In the genomic region with DNA sequence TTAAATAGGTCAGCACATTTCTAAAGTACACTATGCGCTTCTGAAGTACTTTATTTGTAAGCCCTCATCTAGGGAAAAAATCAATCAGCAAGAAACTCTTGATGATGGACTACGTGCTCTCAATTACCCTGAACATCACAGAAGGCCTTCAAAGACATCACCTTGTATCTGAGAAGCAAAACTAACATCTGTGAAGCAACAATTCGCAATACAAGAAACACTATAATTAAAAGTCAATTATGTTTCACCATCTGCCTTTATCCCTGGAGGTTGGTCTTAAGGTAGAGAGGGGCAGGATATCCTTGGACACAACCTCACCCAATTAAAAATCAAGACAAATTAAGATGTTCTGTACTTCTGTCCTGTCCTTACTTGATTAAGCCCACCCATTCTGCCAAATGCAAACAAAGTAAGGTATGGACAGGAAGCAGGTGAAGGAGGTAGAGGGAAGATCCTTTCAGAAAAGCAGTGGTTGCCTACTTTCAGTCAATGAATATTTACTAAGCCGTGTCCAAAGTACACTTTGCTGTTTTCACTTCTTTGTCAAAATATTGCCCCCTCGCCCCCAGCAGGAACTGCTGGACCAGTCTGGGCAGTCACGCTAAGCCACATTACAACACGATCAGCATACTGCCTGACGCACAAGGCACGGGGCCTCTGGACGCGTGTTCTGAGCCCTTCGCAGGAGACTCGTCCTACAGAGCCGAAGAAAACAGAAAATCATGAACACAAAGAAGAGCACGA, we compare ENCODE assay signal across 9 cellular contexts. TPM values are rescaled to one million over a fixed set of nuclear protein-coding genes. Genes with fewer than 3 reads are reported as not detected.
DNase-seq lines count a peak whose midpoint lies in the region; ATAC-seq and TF ChIP-seq lines count a peak whose summit lies in the region.
"Had no signal": no experiment of that assay in that cellular context is flagged by ENCODE, and none has a peak within 500 bp of the region (broad histone marks: within the 10 kb centered on the region; RNA-seq: fewer than 3 reads in every experiment).

No MANE protein-coding gene starts in this region.

- H3K4me1 ChIP-seq in CD8-positive, alpha-beta T cell (ENCODE audit: insufficient read depth, low read length): peaks cover 20% of the 10 kb centered on the region
- H3K4me1 ChIP-seq in Panc1 (ENCODE audit: control insufficient read depth, insufficient read depth, low read length): peaks cover 27% of the 10 kb centered on the region
- no peaks in the 10 kb centered on the region for H3K4me1 ChIP-seq in right cardiac atrium (ENCODE audit: control insufficient read depth, insufficient read depth, low read length)
- no peaks in the 10 kb centered on the region for H3K4me1 ChIP-seq in prostate gland (replicated peaks)

- POLR2A ChIA-PET in CD8-positive, alpha-beta T cell (lab: Charles Lee): interaction anchor here (1.3 to 1.5 kb wide), 2 partner anchors 24 to 117 kb away, joined by 3 to 6 read pairs; a partner anchor contains a TSS
- POLR2A ChIA-PET in Panc1 (lab: Charles Lee): no interaction called here

- H3K9me3 Mint-ChIP-seq in CD8-positive, alpha-beta T cell: no peaks in the 10 kb centered on the region

- peak overlapping the region; percentile 97 for H3K4me3 Mint-ChIP-seq in CD8-positive, alpha-beta T cell

- ATAC-seq in CD8-positive, alpha-beta T cell: peak; percentile 7
- peak; percentile 20 for ATAC-seq in GM19438 (IDR thresholded peaks at IDR 0.05; ENCODE audit: low read depth, unreplicated experiment)
- ATAC-seq in HG03520 (IDR thresholded peaks at IDR 0.05; ENCODE audit: unreplicated experiment): peak; percentile 6
- ATAC-seq in Panc1: peak; percentile 42
- ATAC-seq in right cardiac atrium: peak; percentile 45 to 61

- BruUV-seq in Panc1 (replicated peaks; lab: Mats Ljungman, UMichigan): no TSS peak

- no peaks in the 10 kb centered on the region for H3K36me3 ChIP-seq in CD8-positive, alpha-beta T cell (ENCODE audit: insufficient read depth, low read length)
- H3K36me3 ChIP-seq in Panc1 (ENCODE audit: control insufficient read depth, insufficient read depth, low read length): no peaks in the 10 kb centered on the region
- H3K36me3 ChIP-seq in prostate gland: no peaks in the 10 kb centered on the region

- no peaks in the 10 kb centered on the region for H3K9me3 ChIP-seq in CD8-positive, alpha-beta T cell (ENCODE audit: low read length)
- no peaks in the 10 kb centered on the region for H3K9me3 ChIP-seq in Panc1 (ENCODE audit: control insufficient read depth, insufficient read depth, low read depth, low read length)
- no peaks in the 10 kb centered on the region for H3K9me3 ChIP-seq in right cardiac atrium (ENCODE audit: control insufficient read depth, low read length)
- H3K9me3 ChIP-seq in prostate gland: no peaks in the 10 kb centered on the region

- intact Hi-C loops in CD8-positive, alpha-beta T cell (cut with DNase I, micrococcal nuclease): loop anchor here (2.0 to 10.0 kb wide), 10 partner anchors 207 to 1548 kb away; a partner anchor contains a TSS
- intact Hi-C loops in Panc1 (cut with micrococcal nuclease; ENCODE audit: unreplicated experiment): loop anchor here (5.0 kb wide), 1 partner anchor 118 kb away; a partner anchor contains a TSS
- intact Hi-C loops in right cardiac atrium (cut with DNase I): loop anchor here in 2 of 4 donors (10.0 kb wide), 1 partner anchor 60 kb away; no protein-coding TSS in a partner anchor
- intact Hi-C loops in prostate gland (cut with DNase I): loop anchor here (5.0 kb wide), 1 partner anchor 378 kb away; a partner anchor contains a TSS

- in situ Hi-C loops in Panc1 (cut with HindIII; ENCODE audit: low pct_unique_long_range_greater_than_20kb, low sequenced_read_pairs): no loop called here

- peaks cover 11% of the 10 kb centered on the region for H3K36me3 Mint-ChIP-seq in CD8-positive, alpha-beta T cell

- no peaks in the 10 kb centered on the region for H3K27me3 Mint-ChIP-seq in CD8-positive, alpha-beta T cell (ENCODE audit: low read depth)

- H3K4me3 ChIP-seq in CD8-positive, alpha-beta T cell (ENCODE audit: low read depth, low read length): peak overlapping the region; percentile 69
- H3K4me3 ChIP-seq in Panc1 (ENCODE audit: low read depth in 2 of 2, low read length in 2 of 2) (peak overlapping the region; percentile 84 to 87), right cardiac atrium (ENCODE audit: low read length) (peak overlapping the region; percentile 98), prostate gland (peak overlapping the region; percentile 61 to 72)

- no peak for TF ChIP-seq POLR2A in prostate gland (IDR thresholded peaks at IDR 0.05)

- H3K4me1 Mint-ChIP-seq in CD8-positive, alpha-beta T cell (ENCODE audit: low read depth): peaks cover 45% of the 10 kb centered on the region

- CTCF ChIA-PET in CD8-positive, alpha-beta T cell (lab: Charles Lee): interaction anchor here (1.6 to 1.9 kb wide), 3 partner anchors 11 to 227 kb away, joined by 3 to 8 read pairs (median 5); no protein-coding TSS in a partner anchor
- CTCF ChIA-PET in Panc1 (lab: Charles Lee): no interaction called here

- no peaks in the 10 kb centered on the region for H3K27me3 ChIP-seq in CD8-positive, alpha-beta T cell (ENCODE audit: insufficient read depth, low read length)
- no peaks in the 10 kb centered on the region for H3K27me3 ChIP-seq in Panc1 (ENCODE audit: control insufficient read depth, insufficient read depth, low read length)
- H3K27me3 ChIP-seq in right cardiac atrium (ENCODE audit: control insufficient read depth, insufficient read depth): no peaks in the 10 kb centered on the region
- H3K27me3 ChIP-seq in prostate gland (replicated peaks; ENCODE audit: insufficient read depth): no peaks in the 10 kb centered on the region

- no peak for TF ChIP-seq CTCF in CD8-positive, alpha-beta T cell (IDR thresholded peaks at IDR 0.05)
- TF ChIP-seq CTCF in Panc1 (IDR thresholded peaks at IDR 0.05): no peak
- TF ChIP-seq CTCF in prostate gland (IDR thresholded peaks at IDR 0.05): no peak

- WGBS in right cardiac atrium: 14% methylated on average over 15 of the region's 15 CpGs
- 11% methylated on average over 15 of the region's 15 CpGs for WGBS in prostate gland

- H3K27ac Mint-ChIP-seq in CD8-positive, alpha-beta T cell: peak overlapping the region; percentile 89

- peak overlapping the region; percentile 73 for H3K27ac ChIP-seq in CD8-positive, alpha-beta T cell (ENCODE audit: low read depth, low read length)
- H3K27ac ChIP-seq in Panc1 (ENCODE audit: low read length): peak overlapping the region; percentile 97
- H3K27ac ChIP-seq in right cardiac atrium (ENCODE audit: low read length): peak overlapping the region; percentile 99
- peak overlapping the region; percentile 95 to 96 for H3K27ac ChIP-seq in prostate gland

- peak in 5 of 7 experiments; percentile 9 to 56 (median 28) for DNase-seq in CD8-positive, alpha-beta T cell
- DNase-seq in Panc1 (ENCODE audit: low read depth, low spot score) (no peak), anterior cingulate cortex (lab: John Stamatoyannopoulos, UW) (peak in 30 of 58 donors; percentile 9 to 72 (median 46)), right cardiac atrium (peak; percentile 56 to 77 (median 74)), prostate gland (ENCODE audit: low spot score) (peak; percentile 42), NCI-H2029 treated with DMSO at 0.1 percent for 48 hours (lab: John Stamatoyannopoulos, UW) (no peak)

RNA-seq across cellular contexts. Expression of a gene that starts 0.9 kb away (rescaled TPM):
- 1 to 10 TPM; 4.7 to 6.1 TPM for total RNA-seq in CD8-positive, alpha-beta T cell
- 10.8 TPM for total RNA-seq in Panc1 (2021; ENCODE audit: unreplicated experiment)
- polyA plus RNA-seq in Panc1 (2012; ENCODE audit: insufficient read length): 4.7 TPM
- 10 to 100 TPM; 11.2 to 26.5 (median 15.4) TPM for total RNA-seq in right cardiac atrium
- 26.2 TPM for polyA plus RNA-seq in right cardiac atrium
- 10 to 100 TPM; 10.6 to 18.7 TPM for total RNA-seq in prostate gland

RNA-seq across cellular contexts. Expression of a gene that starts 57.6 kb away (rescaled TPM):
- total RNA-seq in CD8-positive, alpha-beta T cell: not detected
- total RNA-seq in Panc1 (2021; ENCODE audit: unreplicated experiment) (0.39 TPM), right cardiac atrium (1 to 10 TPM; 2.2 to 3.3 (median 2.4) TPM), prostate gland (1 to 10 TPM in 1 of 2 donors, under 1 TPM in 1; 0.32 to 5.6 TPM)
- polyA plus RNA-seq in Panc1 (2012; ENCODE audit: insufficient read length): 0.42 TPM
- 1.9 TPM for polyA plus RNA-seq in right cardiac atrium
- total RNA-seq: T-helper 1 cell treated with Interleukin-12 subunit alpha and Interleukin-12 subunit beta and Interleukin-4 antibody, amounts not matched to agents 30 ng/mL and 1 ng/mL, for 36 hours had no signal

Comparison
In these comparisons a context has a peak if more than half of its experiments do, and no peak if none do; other contexts are left out.
1. DNase-seq: peak in CD8-positive, alpha-beta T cell (5 of 7), anterior cingulate cortex (30 of 58), right cardiac atrium (3 of 3) and prostate gland (single experiment); none in Panc1 (single experiment) and NCI-H2029 treated with DMSO at 0.1 percent for 48 hours (single experiment).
2. Peak in every context shown above with its lines, with median percentiles within 50 percentile points of each other: ATAC-seq, H3K27ac ChIP-seq and H3K4me3 ChIP-seq.